16 cellular contexts compared by ENCODE assay signal in the genomic region with DNA sequence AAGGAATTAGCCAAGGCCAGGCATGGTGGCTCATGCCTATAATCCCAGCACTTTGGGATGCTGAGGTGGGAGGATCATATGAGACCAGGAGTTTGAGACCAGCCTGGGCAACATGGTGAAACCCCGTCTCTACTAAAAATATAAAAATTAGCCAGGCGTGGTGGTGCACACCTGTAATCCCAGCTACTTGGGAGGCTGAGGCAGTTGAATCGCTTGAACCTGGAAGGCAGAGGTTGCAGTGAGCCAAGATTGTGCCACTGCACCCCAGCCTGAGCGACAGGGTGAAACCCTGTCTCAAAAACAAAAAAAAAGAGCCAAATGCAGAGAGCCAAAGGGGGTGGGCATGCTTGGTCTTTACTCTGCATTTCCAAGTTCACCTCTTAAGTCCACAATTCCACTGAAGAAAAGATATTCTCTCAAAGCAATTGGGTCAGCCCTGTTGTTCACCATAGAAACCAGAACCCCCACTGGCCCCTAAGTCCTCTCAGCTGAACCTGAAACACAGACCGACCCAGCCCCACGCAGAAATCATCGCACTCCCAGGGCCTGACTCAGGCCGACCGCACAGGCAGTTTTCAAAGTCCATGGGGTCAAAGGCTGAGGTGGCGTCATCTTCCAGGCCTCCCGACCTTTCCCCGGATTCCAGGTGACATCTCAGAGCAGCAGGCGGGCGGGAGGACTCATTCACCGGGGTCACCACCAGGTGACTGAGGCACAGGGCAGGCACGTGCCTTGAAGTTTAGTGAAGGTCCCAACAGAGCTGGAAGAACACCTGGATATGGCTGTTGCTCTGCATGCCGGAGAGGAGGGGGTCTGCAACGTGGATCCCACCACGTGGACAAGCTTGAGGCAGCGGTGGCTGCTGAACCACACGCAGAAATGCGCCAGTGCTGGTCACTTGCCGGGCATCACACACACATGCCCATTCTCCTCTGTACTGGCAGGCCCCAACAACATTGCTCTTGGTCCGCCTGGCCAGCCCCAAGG.
"Had no signal": no experiment of that assay in that cellular context is flagged by ENCODE, and none has a peak within 500 bp of the region (broad histone marks: within the 10 kb centered on the region; RNA-seq: fewer than 3 reads in every experiment).

No MANE protein-coding gene starts in this region.

- H3K9me3 ChIP-seq: SJCRH30, stomach, thoracic aorta had no signal

- DNase-seq: activated CD4-positive, alpha-beta memory T cell treated with anti-CD3 and anti-CD28 coated beads for 36 hours; activated gamma-delta T cell treated with Interleukin-2 at 50 U/mL for 16 hours; activated naive CD8-positive, alpha-beta T cell treated with anti-CD3 and anti-CD28 coated beads for 36 hours; activated T-cell treated with anti-CD3 and anti-CD28 coated beads, Interleukin-2, amount 50 U/mL, for 48 hours; anterior cingulate cortex; dorsolateral prefrontal cortex; left ventricle myocardium superior; SJCRH30; stimulated activated CD4-positive, alpha-beta T cell treated with anti-CD3 and anti-CD28 coated beads, Interleukin-12 subunit alpha, Interleukin-12 subunit beta, amount 100 ng/mL, for 4 hours; stimulated activated CD4-positive, alpha-beta T cell treated with anti-CD3 and anti-CD28 coated beads, Interleukin-2, amount 100 ng/mL, for 48 hours; stomach had no signal

- H3K27ac ChIP-seq: dorsolateral prefrontal cortex, SJCRH30, stomach, thoracic aorta had no signal

- H3K36me3 Mint-ChIP-seq: activated CD4-positive, alpha-beta memory T cell treated with anti-CD3 and anti-CD28 coated beads for 36 hours; activated naive CD8-positive, alpha-beta T cell treated with anti-CD3 and anti-CD28 coated beads for 36 hours had no signal

- H3K9me3 Mint-ChIP-seq: activated CD4-positive, alpha-beta memory T cell treated with anti-CD3 and anti-CD28 coated beads for 36 hours; activated naive CD8-positive, alpha-beta T cell treated with anti-CD3 and anti-CD28 coated beads for 36 hours; T-helper 2 cell treated with Interferon-gamma antibody and Interleukin-4, amounts not matched to agents 5 μg/mL and 100 μg/mL, for 36 hours had no signal

- H3K27me3 ChIP-seq: dorsolateral prefrontal cortex, SJCRH30, stomach had no signal

- H3K4me1 Mint-ChIP-seq: activated naive CD8-positive, alpha-beta T cell treated with anti-CD3 and anti-CD28 coated beads for 36 hours had no signal

- H3K36me3 ChIP-seq: SJCRH30 had no signal

- H3K4me1 ChIP-seq: SJCRH30, stomach had no signal

- H3K4me3 ChIP-seq: dorsolateral prefrontal cortex, SJCRH30, stomach, thoracic aorta had no signal

- H3K4me3 Mint-ChIP-seq: activated CD4-positive, alpha-beta memory T cell treated with anti-CD3 and anti-CD28 coated beads for 36 hours; activated naive CD8-positive, alpha-beta T cell treated with anti-CD3 and anti-CD28 coated beads for 36 hours; T-helper 2 cell treated with Interferon-gamma antibody and Interleukin-4, amounts not matched to agents 5 μg/mL and 100 μg/mL, for 36 hours had no signal

- H3K27ac Mint-ChIP-seq: activated CD4-positive, alpha-beta memory T cell treated with anti-CD3 and anti-CD28 coated beads for 36 hours; activated naive CD8-positive, alpha-beta T cell treated with anti-CD3 and anti-CD28 coated beads for 36 hours; T-helper 2 cell treated with Interferon-gamma antibody and Interleukin-4, amounts not matched to agents 5 μg/mL and 100 μg/mL, for 36 hours had no signal

- H3K27me3 Mint-ChIP-seq: activated CD4-positive, alpha-beta memory T cell treated with anti-CD3 and anti-CD28 coated beads for 36 hours; activated naive CD8-positive, alpha-beta T cell treated with anti-CD3 and anti-CD28 coated beads for 36 hours had no signal

- ATAC-seq: activated CD4-positive, CD25-positive, alpha-beta regulatory T cell treated with anti-CD3 and anti-CD28 coated beads, Interleukin-2, amount 50 U/mL, for 24 hours; esophagus mucosa; left ventricle myocardium superior; sciatic nerve had no signal
